Comparison of ENCODE assay signal across 5 cellular contexts in genomic region chr12:122493222-122493621, GRCh38. TPM values are rescaled to one million over a fixed set of nuclear protein-coding genes. Genes with fewer than 3 reads are reported as not detected.
DNase-seq lines count a peak whose midpoint lies in the region; ATAC-seq, FAIRE-seq and TF ChIP-seq lines count a peak whose summit lies in the region.
"Not testable (repeated sequence)": the region's sequence is repeated elsewhere in the genome, so short reads cannot be mapped to it uniquely, and the experiment has no call there.

No MANE protein-coding gene starts in this region.

- not testable (repeated sequence) for TF ChIP-seq POLR2A in K562 (conservative IDR thresholded peaks at IDR 0.05); HepG2 (IDR thresholded peaks at IDR 0.05; ENCODE audit: insufficient read depth in 1 of 2, low read depth in 2 of 2, low read length in 2 of 2)

- DNase-seq in K562 (ENCODE audit: extremely low read depth in 1 of 4, low spot score in 3 of 4); HepG2 (ENCODE audit: low spot score): not testable (repeated sequence)
- DNase-seq in mesenteric fat pad (ENCODE audit: low spot score): peak; percentile 16

- peaks cover 37% of the 10 kb centered on the region; the same call in 1 of the 2 replicates for H3K36me3 ChIP-seq in Loucy (ENCODE audit: insufficient read depth, low read length)
- H3K36me3 ChIP-seq in K562 (ENCODE audit: control insufficient read depth, insufficient read depth, low read length): peaks cover 64% of the 10 kb centered on the region
- H3K36me3 ChIP-seq in HepG2 (replicated peaks in 1 of 2; ENCODE audit: control insufficient read depth in 1 of 2, insufficient read depth in 2 of 2, low read length in 2 of 2): peaks cover 5 to 24% of the 10 kb centered on the region in 2 experiments
- H3K36me3 ChIP-seq in neutrophil: peaks cover 36% of the 10 kb centered on the region

- BruUV-seq in K562 (replicated peaks; lab: Mats Ljungman, UMichigan); HepG2 (replicated peaks; lab: Mats Ljungman, UMichigan): not testable (repeated sequence)

- H3K27ac ChIP-seq in K562 (ENCODE audit: extremely low read depth, low read depth, low read length): not testable (repeated sequence)
- H3K27ac ChIP-seq in HepG2 (ENCODE audit: extremely low read length, insufficient read depth, low read length) (peak overlapping the region; percentile 69), neutrophil (peak overlapping the region; percentile 41)

- WGBS in K562 (ENCODE audit: insufficient coverage, low coverage, missing lambda C conversion rate): 78% methylated on average over 6 of the region's 6 CpGs
- WGBS in HepG2 (ENCODE audit: low lambda C conversion rate): 74% methylated on average over 6 of the region's 6 CpGs

- H2AFZ ChIP-seq in Loucy (ENCODE audit: low read length); K562 (ENCODE audit: low read depth, low read length); HepG2 (ENCODE audit: low read length): not testable (repeated sequence)

- H3K27me3 ChIP-seq in Loucy (ENCODE audit: insufficient read depth, low read length, poor library complexity, severe bottlenecking); K562 (ENCODE audit: control insufficient read depth in 2 of 2, insufficient read depth in 2 of 2, low read length in 2 of 2); HepG2 (ENCODE audit: control insufficient read depth in 1 of 2, insufficient read depth in 2 of 2, low read length in 2 of 2); neutrophil: not testable (repeated sequence)

- TF ChIP-seq RAD21 in K562 (CRISPR knock-in tag; conservative IDR thresholded peaks at IDR 0.05 in 1 of 2, IDR thresholded peaks at IDR 0.05 in 1 of 2); HepG2 (CRISPR knock-in tag; IDR thresholded peaks at IDR 0.05): not testable (repeated sequence)

- in situ Hi-C loops in K562 (cut with MboI); HepG2 (cut with HindIII; ENCODE audit: extremely low pct_ligation_motif_present, low pct_unique_long_range_greater_than_20kb): not testable (repeated sequence)

- H3K9me1 ChIP-seq in K562 (ENCODE audit: control insufficient read depth, insufficient read depth, low read length): not testable (repeated sequence)

- intact Hi-C loops in K562 (cut with micrococcal nuclease); HepG2 (cut with micrococcal nuclease; ENCODE audit: unreplicated experiment): not testable (repeated sequence)

- H3K9me2 ChIP-seq in Loucy (replicated peaks; ENCODE audit: low read depth, low read length): not testable (repeated sequence)

- not testable (repeated sequence) for TF ChIP-seq EP300 in K562 (IDR thresholded peaks at IDR 0.05; ENCODE audit: low read length); HepG2 (IDR thresholded peaks at IDR 0.05; ENCODE audit: low read depth in 2 of 2, low read length in 2 of 2); HepG2 (CRISPR knock-in tag; IDR thresholded peaks at IDR 0.05; ENCODE audit: borderline replicate concordance)

- H3K4me2 ChIP-seq in Loucy (ENCODE audit: low read depth, low read length, poor library complexity, severe bottlenecking): peak overlapping the region; percentile 26
- H3K4me2 ChIP-seq in K562 (ENCODE audit: insufficient read depth, low read length); HepG2 (ENCODE audit: low read depth, low read length): not testable (repeated sequence)

- POLR2A ChIA-PET in K562 (lab: Yijun Ruan, JAX): interaction anchor here (0.6 to 9.6 kb wide), 5 partner anchors 9 to 126 kb away, joined by 3 to 125 read pairs (median 4); no protein-coding TSS in a partner anchor
- POLR2A ChIA-PET in HepG2 (lab: Yijun Ruan, JAX): not testable (repeated sequence)

- H3K79me2 ChIP-seq in Loucy (ENCODE audit: insufficient read depth, low read length) (peaks cover 62% of the 10 kb centered on the region), K562 (ENCODE audit: control insufficient read depth, insufficient read depth, low read length) (peaks cover 57% of the 10 kb centered on the region), HepG2 (ENCODE audit: insufficient read depth, low read length) (peaks cover 35% of the 10 kb centered on the region)

- TF ChIP-seq CTCF in Loucy (conservative IDR thresholded peaks at IDR 0.05; ENCODE audit: low read length); K562 (IDR thresholded peaks at IDR 0.05 in 2 of 3, conservative IDR thresholded peaks at IDR 0.05 in 1 of 3; ENCODE audit: insufficient read depth in 2 of 3, low read depth in 1 of 3, low read length in 3 of 3); HepG2 (CRISPR knock-in tag; IDR thresholded peaks at IDR 0.05); neutrophil (IDR thresholded peaks at IDR 0.05): not testable (repeated sequence)

- not testable (repeated sequence) for H3K9me3 ChIP-seq in Loucy (ENCODE audit: insufficient read depth, low read depth, low read length); K562 (replicated peaks; ENCODE audit: control insufficient read depth, insufficient read depth, low read depth, low read length); HepG2 (ENCODE audit: low read length); neutrophil

- H3K4me1 ChIP-seq in Loucy (ENCODE audit: insufficient read depth, low read length, poor library complexity, severe bottlenecking): peaks cover 15% of the 10 kb centered on the region
- not testable (repeated sequence) for H3K4me1 ChIP-seq in K562 (replicated peaks in 1 of 2; ENCODE audit: control insufficient read depth in 2 of 2, insufficient read depth in 2 of 2, low read length in 2 of 2); neutrophil (ENCODE audit: control insufficient read depth in 1 of 2, insufficient read depth in 1 of 2, low read depth in 1 of 2, low read length in 1 of 2)
- peaks cover 88% of the 10 kb centered on the region for H3K4me1 ChIP-seq in HepG2 (ENCODE audit: insufficient read depth, low read length)

- ATAC-seq in K562, HepG2: not testable (repeated sequence)

- CTCF ChIA-PET in K562 (lab: Yijun Ruan, JAX; ENCODE audit: low intra/inter-chr PET ratio): not testable (repeated sequence)
- CTCF ChIA-PET in HepG2 (lab: Yijun Ruan, JAX; ENCODE audit: low intra/inter-chr PET ratio, low total read pairs): interaction anchor here (1.4 kb wide), 1 partner anchor 8 kb away, joined by 3 read pairs; the partner anchor contains the start of gene ZCCHC8

- H3F3A ChIP-seq in Loucy (ENCODE audit: low read depth): not testable (repeated sequence)

- H3K4me3 ChIP-seq in Loucy (ENCODE audit: low read length, poor library complexity, severe bottlenecking); K562; HepG2 (replicated peaks in 1 of 3; ENCODE audit: insufficient read depth in 1 of 3, low read depth in 2 of 3, low read length in 3 of 3); neutrophil (ENCODE audit: low read depth in 1 of 2, low read length in 1 of 2): not testable (repeated sequence)

- H4K20me1 ChIP-seq in Loucy (ENCODE audit: insufficient read depth, low read length, poor library complexity, severe bottlenecking): peaks cover 11% of the 10 kb centered on the region
- H4K20me1 ChIP-seq in K562 (replicated peaks; ENCODE audit: control insufficient read depth, insufficient read depth, low read length); HepG2 (ENCODE audit: insufficient read depth, low read length): not testable (repeated sequence)

- FAIRE-seq in K562 (lab: Jason Lieb, UNC); HepG2 (lab: Jason Lieb, UNC): not testable (repeated sequence)

- not testable (repeated sequence) for H3K9ac ChIP-seq in Loucy (ENCODE audit: low read depth, low read length, poor library complexity, severe bottlenecking); K562 (ENCODE audit: insufficient read depth in 1 of 2, low read depth in 2 of 2, low read length in 2 of 2); HepG2 (ENCODE audit: insufficient read depth, low read depth, low read length)

RNA-seq across cellular contexts. Expression of gene ZCCHC8, which starts 7.5 kb away (rescaled TPM):
- 46.3 and 139 TPM in 2 replicates for total RNA-seq in K562 (2011; cell fraction: chromatin; rRNA removed; ENCODE audit: low replicate concordance)
- 22.3 and 27.9 TPM in 2 replicates for total RNA-seq in K562 (2011; cell fraction: nucleolus; rRNA removed)
- 46.5 and 73.4 TPM in 2 replicates for total RNA-seq in K562 (2011; cell fraction: nucleoplasm; rRNA removed)
- total RNA-seq in K562 (2014; rRNA removed): 25.3 and 27.7 TPM in 2 replicates
- total RNA-seq in K562 (2014; rRNA removed; fragmentation: Illumina TruSeq; extraction: Trizol): 41.1 and 50.2 TPM in 2 replicates
- 32.5 and 36.5 TPM in 2 replicates for total RNA-seq in K562 (2015; rRNA removed; fragmentation: Illumina TruSeq; extraction: Trizol)
- total RNA-seq in K562 (2021): 34.1 and 36.0 TPM in 2 replicates
- polyA plus RNA-seq in K562 (2011; rRNA removed): 28.9 and 32.0 TPM in 2 replicates
- polyA plus RNA-seq in K562 (2011; cell fraction: cytosol; rRNA removed): 15.4 and 21.2 TPM in 2 replicates
- 40.8 and 51.1 TPM in 2 replicates for polyA plus RNA-seq in K562 (2011; cell fraction: nucleus; rRNA removed)
- polyA plus RNA-seq in K562 (2012): 21.2 and 36.6 TPM in 2 replicates
- 41.3 and 50.9 TPM in 2 replicates for polyA plus RNA-seq in K562 (2014; fragmentation: Illumina TruSeq; extraction: Trizol)
- 10 to 100 TPM; 14.8 to 20.7 TPM for polyA plus RNA-seq in K562 (2014; fragmentation: Nextera tagmentation; extraction: Ambion mirVana)
- polyA plus RNA-seq in K562 (2014; rRNA removed): 34.8 and 37.9 TPM in 2 replicates
- 27.6 and 29.6 TPM in 2 replicates for polyA minus RNA-seq in K562 (2011; rRNA and poly(A)+ RNA removed)
- 13.9 and 15.6 TPM in 2 replicates for polyA minus RNA-seq in K562 (2011; cell fraction: cytosol; rRNA and poly(A)+ RNA removed)
- polyA minus RNA-seq in K562 (2011; cell fraction: nucleus; rRNA and poly(A)+ RNA removed): 15.1 and 30.9 TPM in 2 replicates
- total RNA-seq in HepG2 (2016; rRNA removed; fragmentation: Illumina TruSeq; extraction: Trizol): 14.2 and 20.9 TPM in 2 replicates
- 4.6 and 5.1 TPM in 2 replicates for total RNA-seq in HepG2 (2016; cell fraction: cytosol; rRNA removed; fragmentation: Illumina TruSeq; extraction: Trizol; ENCODE audit: low read depth)
- total RNA-seq in HepG2 (2016; cell fraction: insoluble cytoplasmic fraction; rRNA removed; fragmentation: Illumina TruSeq; extraction: Trizol): 14.0 and 22.1 TPM in 2 replicates
- total RNA-seq in HepG2 (2016; cell fraction: membrane; rRNA removed; fragmentation: Illumina TruSeq; extraction: Trizol): 7.2 and 7.6 TPM in 2 replicates
- 30.3 and 32.1 TPM in 2 replicates for total RNA-seq in HepG2 (2016; cell fraction: nucleus; rRNA removed; fragmentation: Illumina TruSeq; extraction: Trizol)
- polyA plus RNA-seq in HepG2 (2011; rRNA removed): 18.6 and 20.5 TPM in 2 replicates
- 9.6 and 13.2 TPM in 2 replicates for polyA plus RNA-seq in HepG2 (2011; cell fraction: cytosol; rRNA removed)
- polyA plus RNA-seq in HepG2 (2011; cell fraction: nucleus; rRNA removed): 37.9 and 40.8 TPM in 2 replicates
- 20.5 and 20.8 TPM in 2 replicates for polyA plus RNA-seq in HepG2 (2012)
- polyA plus RNA-seq in HepG2 (2016; cell fraction: cytosol; fragmentation: Illumina TruSeq; extraction: Trizol; ENCODE audit: low read depth): 1.9 and 2.0 TPM in 2 replicates
- 15.5 and 16.5 TPM in 2 replicates for polyA plus RNA-seq in HepG2 (2016; cell fraction: insoluble cytoplasmic fraction; fragmentation: Illumina TruSeq; extraction: Trizol; ENCODE audit: low read depth)
- polyA plus RNA-seq in HepG2 (2016; cell fraction: membrane; fragmentation: Illumina TruSeq; extraction: Trizol; ENCODE audit: low read depth): 3.5 and 4.0 TPM in 2 replicates
- polyA plus RNA-seq in HepG2 (2016; cell fraction: nucleus; fragmentation: Illumina TruSeq; extraction: Trizol; ENCODE audit: insufficient read depth, low read depth): 75.5 and 80.1 TPM in 2 replicates
- 9.4 and 18.6 TPM in 2 replicates for polyA minus RNA-seq in HepG2 (2011; rRNA and poly(A)+ RNA removed; ENCODE audit: low replicate concordance)
- polyA minus RNA-seq in HepG2 (2011; cell fraction: cytosol; rRNA and poly(A)+ RNA removed): 8.1 and 11.2 TPM in 2 replicates
- 40.6 and 42.0 TPM in 2 replicates for polyA minus RNA-seq in HepG2 (2011; cell fraction: nucleus; rRNA and poly(A)+ RNA removed)
- 14.9 TPM for total RNA-seq in mesenteric fat pad

RNA-seq across cellular contexts. Expression of gene RSRC2, which starts 33.5 kb away (rescaled TPM):
- 98.7 and 318 TPM in 2 replicates for total RNA-seq in K562 (2011; cell fraction: chromatin; rRNA removed; ENCODE audit: low replicate concordance)
- total RNA-seq in K562 (2011; cell fraction: nucleolus; rRNA removed): 46.5 and 58.4 TPM in 2 replicates
- total RNA-seq in K562 (2011; cell fraction: nucleoplasm; rRNA removed): 128 and 216 TPM in 2 replicates
- total RNA-seq in K562 (2014; rRNA removed) (65.9 and 83.6 TPM in 2 replicates), K562 (2014; rRNA removed; fragmentation: Illumina TruSeq; extraction: Trizol) (112 and 125 TPM in 2 replicates), K562 (2015; rRNA removed; fragmentation: Illumina TruSeq; extraction: Trizol) (109 and 120 TPM in 2 replicates), K562 (2021) (55.5 and 56.9 TPM in 2 replicates), HepG2 (2016; rRNA removed; fragmentation: Illumina TruSeq; extraction: Trizol) (77.8 and 85.8 TPM in 2 replicates), mesenteric fat pad (55.2 TPM)
- polyA plus RNA-seq in K562 (2011; rRNA removed) (66.6 and 70.1 TPM in 2 replicates), K562 (2014; fragmentation: Illumina TruSeq; extraction: Trizol) (87.5 and 123 TPM in 2 replicates), K562 (2014; fragmentation: Nextera tagmentation; extraction: Ambion mirVana) (10 to 100 TPM; 52.6 to 72.3 TPM), K562 (2014; rRNA removed) (65.0 and 80.3 TPM in 2 replicates), HepG2 (2011; rRNA removed) (27.6 and 31.4 TPM in 2 replicates)
- 4.7 and 14.5 TPM in 2 replicates for polyA plus RNA-seq in K562 (2011; cell fraction: cytosol; rRNA removed)
- polyA plus RNA-seq in K562 (2011; cell fraction: nucleus; rRNA removed): 82.9 and 129 TPM in 2 replicates
- polyA plus RNA-seq in K562 (2012): 44.7 and 51.8 TPM in 2 replicates
- polyA minus RNA-seq in K562 (2011; rRNA and poly(A)+ RNA removed): 55.6 and 64.7 TPM in 2 replicates
- polyA minus RNA-seq in K562 (2011; cell fraction: cytosol; rRNA and poly(A)+ RNA removed): 13.8 and 20.4 TPM in 2 replicates
- 44.2 and 98.2 TPM in 2 replicates for polyA minus RNA-seq in K562 (2011; cell fraction: nucleus; rRNA and poly(A)+ RNA removed)
- 18.9 and 21.1 TPM in 2 replicates for total RNA-seq in HepG2 (2016; cell fraction: cytosol; rRNA removed; fragmentation: Illumina TruSeq; extraction: Trizol; ENCODE audit: low read depth)
- total RNA-seq in HepG2 (2016; cell fraction: insoluble cytoplasmic fraction; rRNA removed; fragmentation: Illumina TruSeq; extraction: Trizol): 79.4 and 84.5 TPM in 2 replicates
- 32.8 and 33.2 TPM in 2 replicates for total RNA-seq in HepG2 (2016; cell fraction: membrane; rRNA removed; fragmentation: Illumina TruSeq; extraction: Trizol)
- total RNA-seq in HepG2 (2016; cell fraction: nucleus; rRNA removed; fragmentation: Illumina TruSeq; extraction: Trizol): 97.0 and 103 TPM in 2 replicates
- polyA plus RNA-seq in HepG2 (2011; cell fraction: cytosol; rRNA removed): 7.5 and 10.3 TPM in 2 replicates
- 42.2 and 43.3 TPM in 2 replicates for polyA plus RNA-seq in HepG2 (2011; cell fraction: nucleus; rRNA removed)
- 50.4 and 65.0 TPM in 2 replicates for polyA plus RNA-seq in HepG2 (2012)
- polyA plus RNA-seq in HepG2 (2016; cell fraction: cytosol; fragmentation: Illumina TruSeq; extraction: Trizol; ENCODE audit: low read depth): 8.9 and 9.0 TPM in 2 replicates
- 98.3 and 98.6 TPM in 2 replicates for polyA plus RNA-seq in HepG2 (2016; cell fraction: insoluble cytoplasmic fraction; fragmentation: Illumina TruSeq; extraction: Trizol; ENCODE audit: low read depth)
- 14.1 and 18.0 TPM in 2 replicates for polyA plus RNA-seq in HepG2 (2016; cell fraction: membrane; fragmentation: Illumina TruSeq; extraction: Trizol; ENCODE audit: low read depth)
- polyA plus RNA-seq in HepG2 (2016; cell fraction: nucleus; fragmentation: Illumina TruSeq; extraction: Trizol; ENCODE audit: insufficient read depth, low read depth): 156 and 164 TPM in 2 replicates
- 17.3 and 23.5 TPM in 2 replicates for polyA minus RNA-seq in HepG2 (2011; rRNA and poly(A)+ RNA removed; ENCODE audit: low replicate concordance)
- 8.3 and 11.6 TPM in 2 replicates for polyA minus RNA-seq in HepG2 (2011; cell fraction: cytosol; rRNA and poly(A)+ RNA removed)
- polyA minus RNA-seq in HepG2 (2011; cell fraction: nucleus; rRNA and poly(A)+ RNA removed): 155 and 166 TPM in 2 replicates

RNA-seq across cellular contexts. Expression of gene KNTC1, which starts 33.8 kb away (rescaled TPM):
- 430 and 898 TPM in 2 replicates for total RNA-seq in K562 (2011; cell fraction: chromatin; rRNA removed; ENCODE audit: low replicate concordance)
- total RNA-seq in K562 (2011; cell fraction: nucleolus; rRNA removed): 165 and 228 TPM in 2 replicates
- 371 and 438 TPM in 2 replicates for total RNA-seq in K562 (2011; cell fraction: nucleoplasm; rRNA removed)
- 62.7 and 69.9 TPM in 2 replicates for total RNA-seq in K562 (2014; rRNA removed)
- 134 and 135 TPM in 2 replicates for total RNA-seq in K562 (2014; rRNA removed; fragmentation: Illumina TruSeq; extraction: Trizol)
- 110 and 120 TPM in 2 replicates for total RNA-seq in K562 (2015; rRNA removed; fragmentation: Illumina TruSeq; extraction: Trizol)
- 82.3 and 83.1 TPM in 2 replicates for total RNA-seq in K562 (2021)
- 130 and 146 TPM in 2 replicates for polyA plus RNA-seq in K562 (2011; rRNA removed)
- polyA plus RNA-seq in K562 (2011; cell fraction: cytosol; rRNA removed): 26.7 and 41.9 TPM in 2 replicates
- 353 and 375 TPM in 2 replicates for polyA plus RNA-seq in K562 (2011; cell fraction: nucleus; rRNA removed)
- polyA plus RNA-seq in K562 (2012): 55.8 and 85.6 TPM in 2 replicates
- 74.1 and 99.6 TPM in 2 replicates for polyA plus RNA-seq in K562 (2014; fragmentation: Illumina TruSeq; extraction: Trizol)
- 10 to 100 TPM; 38.9 to 57.8 TPM for polyA plus RNA-seq in K562 (2014; fragmentation: Nextera tagmentation; extraction: Ambion mirVana)
- polyA plus RNA-seq in K562 (2014; rRNA removed): 102 and 103 TPM in 2 replicates
- 198 and 218 TPM in 2 replicates for polyA minus RNA-seq in K562 (2011; rRNA and poly(A)+ RNA removed)
- 42.0 and 54.2 TPM in 2 replicates for polyA minus RNA-seq in K562 (2011; cell fraction: cytosol; rRNA and poly(A)+ RNA removed)
- 158 and 332 TPM in 2 replicates for polyA minus RNA-seq in K562 (2011; cell fraction: nucleus; rRNA and poly(A)+ RNA removed)
- 49.2 and 57.6 TPM in 2 replicates for total RNA-seq in HepG2 (2016; rRNA removed; fragmentation: Illumina TruSeq; extraction: Trizol)
- total RNA-seq in HepG2 (2016; cell fraction: cytosol; rRNA removed; fragmentation: Illumina TruSeq; extraction: Trizol; ENCODE audit: low read depth): 18.2 and 22.7 TPM in 2 replicates
- total RNA-seq in HepG2 (2016; cell fraction: insoluble cytoplasmic fraction; rRNA removed; fragmentation: Illumina TruSeq; extraction: Trizol): 49.4 and 57.3 TPM in 2 replicates
- 16.5 and 21.3 TPM in 2 replicates for total RNA-seq in HepG2 (2016; cell fraction: membrane; rRNA removed; fragmentation: Illumina TruSeq; extraction: Trizol)
- 108 and 118 TPM in 2 replicates for total RNA-seq in HepG2 (2016; cell fraction: nucleus; rRNA removed; fragmentation: Illumina TruSeq; extraction: Trizol)
- 26.9 and 45.1 TPM in 2 replicates for polyA plus RNA-seq in HepG2 (2011; rRNA removed)
- 6.0 and 6.6 TPM in 2 replicates for polyA plus RNA-seq in HepG2 (2011; cell fraction: cytosol; rRNA removed)
- 56.6 and 86.5 TPM in 2 replicates for polyA plus RNA-seq in HepG2 (2011; cell fraction: nucleus; rRNA removed)
- 23.2 and 23.7 TPM in 2 replicates for polyA plus RNA-seq in HepG2 (2012)
- polyA plus RNA-seq in HepG2 (2016; cell fraction: cytosol; fragmentation: Illumina TruSeq; extraction: Trizol; ENCODE audit: low read depth): 2.0 and 2.9 TPM in 2 replicates
- 27.6 and 27.7 TPM in 2 replicates for polyA plus RNA-seq in HepG2 (2016; cell fraction: insoluble cytoplasmic fraction; fragmentation: Illumina TruSeq; extraction: Trizol; ENCODE audit: low read depth)
- 3.5 and 4.7 TPM in 2 replicates for polyA plus RNA-seq in HepG2 (2016; cell fraction: membrane; fragmentation: Illumina TruSeq; extraction: Trizol; ENCODE audit: low read depth)
- polyA plus RNA-seq in HepG2 (2016; cell fraction: nucleus; fragmentation: Illumina TruSeq; extraction: Trizol; ENCODE audit: insufficient read depth, low read depth): 208 and 213 TPM in 2 replicates
- 21.3 and 75.8 TPM in 2 replicates for polyA minus RNA-seq in HepG2 (2011; rRNA and poly(A)+ RNA removed; ENCODE audit: low replicate concordance)
- polyA minus RNA-seq in HepG2 (2011; cell fraction: cytosol; rRNA and poly(A)+ RNA removed): 10.1 and 13.4 TPM in 2 replicates
- 88.6 and 117 TPM in 2 replicates for polyA minus RNA-seq in HepG2 (2011; cell fraction: nucleus; rRNA and poly(A)+ RNA removed)
- total RNA-seq in mesenteric fat pad: 8.5 TPM
